1 cellular context compared by ENCODE assay signal in genomic region chr7:43577485-43577951, GRCh38.
TF ChIP-seq lines count a peak whose summit lies in the region.

No MANE protein-coding gene starts in this region.

TF ChIP-seq in K562, 482 proteins besides CTCF, POLR2A, EP300 and RAD21 (continued from another document and continues in another):
- TF ChIP-seq GMEB1 (CRISPR knock-in tag; IDR thresholded peaks at IDR 0.05) = no peak
- no peak for TF ChIP-seq MLLT1 (IDR thresholded peaks at IDR 0.05)
- 0 out of 2 replicates have a peak, but pooled peaks have one; percentile 14 for TF ChIP-seq MAX (CRISPR knock-in tag; IDR thresholded peaks at IDR 0.05)
- TF ChIP-seq ZNF133 (CRISPR knock-in tag; IDR thresholded peaks at IDR 0.05) = no peak
- TF ChIP-seq BHLHE40 (IDR thresholded peaks at IDR 0.05; ENCODE audit: low read length) = no peak
- TF ChIP-seq TCF3 (CRISPR knock-in tag; IDR thresholded peaks at IDR 0.05) = peak; percentile 90
- TF ChIP-seq TRIM24 (IDR thresholded peaks at IDR 0.05) = peak in 1 of 2 experiments; percentile 43; a peak in 2 of 4 replicates
- no peak for TF ChIP-seq E2F4 (CRISPR knock-in tag; IDR thresholded peaks at IDR 0.05; ENCODE audit: low read depth)
- no peak for TF ChIP-seq RNF2 (IDR thresholded peaks at IDR 0.05)
- 0 out of 2 replicates have a peak, but pooled peaks have one; percentile 4 for TF ChIP-seq OTX1 (CRISPR knock-in tag; IDR thresholded peaks at IDR 0.05)
- peak; percentile 50 for TF ChIP-seq FOSL1 (tag; conservative IDR thresholded peaks at IDR 0.05)
- TF ChIP-seq ZNF785 (CRISPR knock-in tag; IDR thresholded peaks at IDR 0.05) = no peak
- no peak for TF ChIP-seq POLR2AphosphoS2 (IDR thresholded peaks at IDR 0.05; ENCODE audit: low read length)
- TF ChIP-seq KLF16 (IDR thresholded peaks at IDR 0.05) = no peak
- no peak for TF ChIP-seq MCM2 (IDR thresholded peaks at IDR 0.05; ENCODE audit: low read depth)
- TF ChIP-seq ZNF668 (CRISPR knock-in tag; IDR thresholded peaks at IDR 0.05) = no peak
- no peak for TF ChIP-seq ZNF174 (CRISPR knock-in tag; IDR thresholded peaks at IDR 0.05)
- TF ChIP-seq SMARCA4 (IDR thresholded peaks at IDR 0.05) = peak; percentile 91
- no peak for TF ChIP-seq MYNN (IDR thresholded peaks at IDR 0.05)
- TF ChIP-seq MYNN (CRISPR knock-in tag; IDR thresholded peaks at IDR 0.05) = no peak
- TF ChIP-seq TFAM (CRISPR knock-in tag; conservative IDR thresholded peaks at IDR 0.05) = no peak
- 0 out of 6 replicates have a peak, but pooled peaks of 1 of the 3 experiments have one; percentile 44 for TF ChIP-seq ZBTB11 (CRISPR knock-in tag; IDR thresholded peaks at IDR 0.05)
- TF ChIP-seq ADNP (tag; IDR thresholded peaks at IDR 0.05) = peak; percentile 77
- TF ChIP-seq BRF2 (IDR thresholded peaks at IDR 0.05; ENCODE audit: borderline replicate concordance, insufficient read depth, insufficient read length) = no peak
- peak; percentile 77 for TF ChIP-seq ATF7 (IDR thresholded peaks at IDR 0.05)
- peak; percentile 70 for TF ChIP-seq ZFP36 (IDR thresholded peaks at IDR 0.05; ENCODE audit: low read depth, low read length, partially characterized antibody)
- no peak for TF ChIP-seq ZFP91 (CRISPR knock-in tag; IDR thresholded peaks at IDR 0.05)
- no peak for TF ChIP-seq RBM25 (IDR thresholded peaks at IDR 0.05; ENCODE audit: low read depth, low read length, severe bottlenecking)
- TF ChIP-seq CBX8 (IDR thresholded peaks at IDR 0.05; ENCODE audit: borderline replicate concordance, extremely low read depth, low read depth, low read length, poor library complexity, severe bottlenecking) = no peak
- TF ChIP-seq PHF21A (IDR thresholded peaks at IDR 0.05; ENCODE audit: borderline replicate concordance, low read depth) = no peak
- TF ChIP-seq KDM5B (IDR thresholded peaks at IDR 0.05; ENCODE audit: insufficient replicate concordance, low read depth, low read length) = no peak
- no peak for TF ChIP-seq ZBTB26 (CRISPR knock-in tag; IDR thresholded peaks at IDR 0.05)
- no peak for TF ChIP-seq ZNF41 (CRISPR knock-in tag; conservative IDR thresholded peaks at IDR 0.05)
- TF ChIP-seq NR1H2 (CRISPR knock-in tag; IDR thresholded peaks at IDR 0.05) = no peak
- TF ChIP-seq CHCHD3 (CRISPR knock-in tag; IDR thresholded peaks at IDR 0.05) = no peak
- TF ChIP-seq SUPT5H (IDR thresholded peaks at IDR 0.05) = no peak
- TF ChIP-seq ZNF212 (CRISPR knock-in tag; IDR thresholded peaks at IDR 0.05) = no peak
- 0 out of 2 replicates have a peak, but pooled peaks have one; percentile 30 for TF ChIP-seq ZNF583 (CRISPR knock-in tag; IDR thresholded peaks at IDR 0.05)
- TF ChIP-seq ILF3 (IDR thresholded peaks at IDR 0.05; ENCODE audit: borderline replicate concordance) = no peak
- TF ChIP-seq ZBTB43 (CRISPR knock-in tag; IDR thresholded peaks at IDR 0.05) = no peak
- TF ChIP-seq NRF1 (conservative IDR thresholded peaks at IDR 0.05 in 1 of 2, IDR thresholded peaks at IDR 0.05 in 1 of 2) = peak; percentile 92 to 93
- TF ChIP-seq NELFE (IDR thresholded peaks at IDR 0.05; ENCODE audit: insufficient read depth, insufficient read length) = no peak
- no peak for TF ChIP-seq REST (CRISPR knock-in tag; IDR thresholded peaks at IDR 0.05; ENCODE audit: low read depth)
- no peak for TF ChIP-seq DACH1 (IDR thresholded peaks at IDR 0.05; ENCODE audit: partially characterized antibody)
- TF ChIP-seq SPI1 (IDR thresholded peaks at IDR 0.05; ENCODE audit: borderline replicate concordance, low read depth, low read length) = peak; percentile 9; the same call in 1 of the 2 replicates
- TF ChIP-seq NFRKB (IDR thresholded peaks at IDR 0.05; ENCODE audit: low read depth) = no peak
- TF ChIP-seq ZNF239 (CRISPR knock-in tag; IDR thresholded peaks at IDR 0.05) = no peak
- no peak for TF ChIP-seq ZBED1 (IDR thresholded peaks at IDR 0.05)
- TF ChIP-seq SMAD3 (CRISPR knock-in tag; conservative IDR thresholded peaks at IDR 0.05) = no peak; the same call in 1 of the 2 replicates
